ENCODE assay signal across 1 cellular context in the genomic region with DNA sequence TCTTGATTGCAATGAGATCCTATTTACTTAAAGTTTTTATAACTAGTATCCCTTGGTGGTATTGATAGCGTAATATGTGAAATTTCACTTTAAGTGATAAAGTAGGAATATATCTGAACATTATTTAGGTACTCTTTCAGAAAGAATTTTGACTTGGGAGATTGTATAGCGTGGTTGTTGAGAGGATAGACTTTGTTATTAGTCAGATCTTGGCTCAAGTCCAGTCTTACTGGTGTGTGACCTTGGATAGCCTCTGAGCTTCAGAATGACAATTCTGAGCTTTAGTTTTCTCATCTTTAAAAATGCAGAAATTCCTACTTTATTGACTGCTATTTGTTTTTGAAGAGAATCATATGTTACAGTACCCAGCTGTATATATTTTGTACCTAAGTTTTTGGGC.
TF ChIP-seq lines count a peak whose summit lies in the region.

No MANE protein-coding gene starts in this region.

TF ChIP-seq in IMR-90, 13 proteins besides CTCF, POLR2A, EP300 and RAD21 (continued from another document):
- no peak for TF ChIP-seq CEBPB (IDR thresholded peaks at IDR 0.05; ENCODE audit: low read depth, low read length)
